In genomic region chr7:68205826-68206225, GRCh38 we compare ENCODE assay signal across 26 cellular contexts.
"Had no signal": no experiment of that assay in that cellular context is flagged by ENCODE, and none has a peak within 500 bp of the region (broad histone marks: within the 10 kb centered on the region; RNA-seq: fewer than 3 reads in every experiment).

No MANE protein-coding gene starts in this region.

- H3K4me2 ChIP-seq: smooth muscle cell had no signal

- H3K79me2 ChIP-seq: parathyroid adenoma had no signal

- H3K4me3 ChIP-seq: colonic mucosa, gastrocnemius medialis, heart right ventricle, lower lobe of right lung, smooth muscle cell, stomach, thyroid gland, upper lobe of left lung had no signal

- H3K27ac ChIP-seq: colonic mucosa, epithelial cell of prostate, gastrocnemius medialis, heart right ventricle, lower lobe of right lung, parathyroid adenoma, stomach, thyroid gland, upper lobe of left lung had no signal

- H3K9ac ChIP-seq: parathyroid adenoma had no signal

- H3K27me3 ChIP-seq: colonic mucosa, gastrocnemius medialis, stomach, thyroid gland, upper lobe of left lung had no signal

- H3K4me1 ChIP-seq: colonic mucosa, gastrocnemius medialis, heart right ventricle, lower lobe of right lung, parathyroid adenoma, stomach, thyroid gland, upper lobe of left lung had no signal

- FAIRE-seq: islet of Langerhans, urothelium cell line had no signal

- H3K36me3 ChIP-seq: colonic mucosa, gastrocnemius medialis, heart right ventricle, lower lobe of right lung, stomach, thyroid gland, upper lobe of left lung had no signal

- H2AFZ ChIP-seq: parathyroid adenoma had no signal

- ATAC-seq: esophagus mucosa; gastrocnemius medialis; heart right ventricle; left colon; left ventricle myocardium superior; lower lobe of right lung; natural killer cell treated with Interleukin-12 subunit alpha and Interleukin-12 subunit beta and Interleukin-15 and Interleukin-18, amount 100 ng/mL, for 72 hours; sciatic nerve; stimulated activated effector memory CD8-positive, alpha-beta T cell treated with anti-CD3 and anti-CD28 coated beads, Interleukin-12 subunit alpha, Interleukin-12 subunit beta, amount 100 ng/mL, for 72 hours had no signal

- DNase-seq: colonic mucosa; effector CD8-positive, alpha-beta T cell; endodermal cell; foreskin fibroblast; gastrocnemius medialis; heart right ventricle; hippocampal formation; kidney glomerular epithelial cell; left colon; left ventricle myocardium superior; lower lobe of right lung; stimulated activated CD4-positive, alpha-beta T cell treated with anti-CD3 and anti-CD28 coated beads, Interleukin-2, amount 100 ng/mL, for 24 hours; stimulated activated CD4-positive, alpha-beta T cell treated with anti-CD3 and anti-CD28 coated beads, Interleukin-4, amount 100 ng/mL, for 24 hours; stimulated activated naive CD4-positive, alpha-beta T cell treated with Interleukin-2 at 50 U/mL for 16 hours; stomach; thyroid gland; upper lobe of left lung had no signal

- H3K9me3 ChIP-seq: colonic mucosa, gastrocnemius medialis, lower lobe of right lung, thyroid gland had no signal
